Comparison of ENCODE assay signal across 1 cellular context in the genomic region with DNA sequence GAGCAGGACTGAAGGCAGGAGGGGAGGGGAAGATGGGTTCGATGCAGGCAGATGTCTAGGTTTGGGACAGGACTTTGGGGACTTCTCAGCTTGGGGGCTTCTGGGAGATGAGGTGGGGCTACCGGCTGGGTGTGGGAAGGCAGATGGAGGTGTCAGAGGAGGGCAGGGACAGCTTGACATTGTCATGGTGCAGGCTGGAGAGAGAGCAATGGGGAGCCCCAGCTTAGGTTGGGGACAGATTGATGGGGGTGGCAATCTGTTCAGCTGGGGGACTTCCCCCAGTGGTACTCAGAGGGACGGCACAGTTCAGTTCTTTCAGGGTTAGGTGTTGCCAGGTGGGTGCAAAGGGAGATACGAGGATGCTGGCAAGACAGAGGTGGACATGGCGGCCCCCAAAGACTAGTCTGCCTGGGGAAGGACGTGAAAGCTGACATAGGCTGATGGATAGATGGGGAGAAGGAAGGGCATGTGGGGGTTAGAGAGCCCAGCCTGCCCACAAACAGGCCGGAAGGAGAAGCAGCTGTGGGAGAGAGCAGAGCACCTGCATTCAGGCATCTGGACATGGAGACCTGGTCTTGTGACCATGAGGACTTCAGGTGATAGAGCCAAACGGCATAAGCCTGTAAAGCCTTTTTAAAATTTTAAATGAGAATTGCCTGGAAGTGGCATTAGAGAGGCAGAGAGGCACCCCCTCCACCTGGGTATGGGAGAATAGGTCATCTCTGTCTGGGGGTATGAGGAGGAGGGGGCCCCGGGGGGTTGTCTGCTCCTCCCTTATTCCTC.
TF ChIP-seq lines count a peak whose summit lies in the region.

No MANE protein-coding gene starts in this region.

TF ChIP-seq in HepG2, 621 proteins besides CTCF, POLR2A, EP300 and RAD21:
- TF ChIP-seq ATF1 (CRISPR knock-in tag; IDR thresholded peaks at IDR 0.05) (no peak), NR1H2 (CRISPR knock-in tag; IDR thresholded peaks at IDR 0.05; ENCODE audit: borderline replicate concordance, low read depth) (no peak), ZNF430 (CRISPR knock-in tag; IDR thresholded peaks at IDR 0.05) (no peak), ZNF891 (CRISPR knock-in tag; IDR thresholded peaks at IDR 0.05) (no peak), MTA3 (CRISPR knock-in tag; IDR thresholded peaks at IDR 0.05) (no peak), CREM (IDR thresholded peaks at IDR 0.05) (no peak), CREM (CRISPR knock-in tag; IDR thresholded peaks at IDR 0.05) (no peak), EED (CRISPR knock-in tag; IDR thresholded peaks at IDR 0.05) (no peak), ZZZ3 (CRISPR knock-in tag; IDR thresholded peaks at IDR 0.05; ENCODE audit: borderline replicate concordance) (no peak), NFIC (IDR thresholded peaks at IDR 0.05; ENCODE audit: low read length) (0 out of 2 replicates have a peak, but pooled peaks have one; percentile 31), NFYC (CRISPR knock-in tag; IDR thresholded peaks at IDR 0.05) (no peak), ZNF768 (CRISPR knock-in tag; IDR thresholded peaks at IDR 0.05) (no peak), ZFP62 (CRISPR knock-in tag; IDR thresholded peaks at IDR 0.05) (no peak), EHMT2 (IDR thresholded peaks at IDR 0.05; ENCODE audit: borderline replicate concordance, low read depth, low read length) (no peak), AKAP8 (CRISPR knock-in tag; IDR thresholded peaks at IDR 0.05) (peak; percentile 57; the same call in 1 of the 2 replicates), DNMT1 (CRISPR knock-in tag; IDR thresholded peaks at IDR 0.05) (no peak), SAFB2 (CRISPR knock-in tag; IDR thresholded peaks at IDR 0.05; ENCODE audit: borderline replicate concordance, low read depth) (no peak), ZNF615 (CRISPR knock-in tag; IDR thresholded peaks at IDR 0.05; ENCODE audit: borderline replicate concordance) (no peak), ZNF564 (CRISPR knock-in tag; IDR thresholded peaks at IDR 0.05) (no peak), KMT2A (CRISPR knock-in tag; IDR thresholded peaks at IDR 0.05) (no peak), ZNF777 (CRISPR knock-in tag; IDR thresholded peaks at IDR 0.05) (no peak), NPAS2 (CRISPR knock-in tag; IDR thresholded peaks at IDR 0.05; ENCODE audit: borderline replicate concordance) (no peak), GABPA (IDR thresholded peaks at IDR 0.05; ENCODE audit: low read depth, low read length) (no peak), GABPA (CRISPR knock-in tag; IDR thresholded peaks at IDR 0.05; ENCODE audit: low read depth) (no peak), NFE2L2 (IDR thresholded peaks at IDR 0.05; ENCODE audit: low read length) (no peak), CBX5 (CRISPR knock-in tag; IDR thresholded peaks at IDR 0.05; ENCODE audit: borderline replicate concordance) (no peak), GPN1 (CRISPR knock-in tag; IDR thresholded peaks at IDR 0.05; ENCODE audit: borderline replicate concordance) (no peak), RBAK (CRISPR knock-in tag; IDR thresholded peaks at IDR 0.05) (no peak), ZNF317 (CRISPR knock-in tag; IDR thresholded peaks at IDR 0.05) (no peak), TAF15 (IDR thresholded peaks at IDR 0.05; ENCODE audit: low read depth, low read length, poor library complexity, severe bottlenecking) (no peak), SALL1 (CRISPR knock-in tag; IDR thresholded peaks at IDR 0.05) (0 out of 2 replicates have a peak, but pooled peaks have one; percentile 22), RBM22 (optimal IDR thresholded peaks at IDR 0.05; ENCODE audit: low read length) (no peak), SMAD1 (CRISPR knock-in tag; IDR thresholded peaks at IDR 0.05; ENCODE audit: borderline replicate concordance, low read depth) (no peak), DR1 (CRISPR knock-in tag; IDR thresholded peaks at IDR 0.05) (no peak), MBD4 (IDR thresholded peaks at IDR 0.05; ENCODE audit: borderline replicate concordance, low read length) (peak; percentile 44; the same call in 1 of the 2 replicates), ZNF292 (CRISPR knock-in tag; IDR thresholded peaks at IDR 0.05; ENCODE audit: borderline replicate concordance, low read depth) (no peak)
- TF ChIP-seq, protein P1, sequence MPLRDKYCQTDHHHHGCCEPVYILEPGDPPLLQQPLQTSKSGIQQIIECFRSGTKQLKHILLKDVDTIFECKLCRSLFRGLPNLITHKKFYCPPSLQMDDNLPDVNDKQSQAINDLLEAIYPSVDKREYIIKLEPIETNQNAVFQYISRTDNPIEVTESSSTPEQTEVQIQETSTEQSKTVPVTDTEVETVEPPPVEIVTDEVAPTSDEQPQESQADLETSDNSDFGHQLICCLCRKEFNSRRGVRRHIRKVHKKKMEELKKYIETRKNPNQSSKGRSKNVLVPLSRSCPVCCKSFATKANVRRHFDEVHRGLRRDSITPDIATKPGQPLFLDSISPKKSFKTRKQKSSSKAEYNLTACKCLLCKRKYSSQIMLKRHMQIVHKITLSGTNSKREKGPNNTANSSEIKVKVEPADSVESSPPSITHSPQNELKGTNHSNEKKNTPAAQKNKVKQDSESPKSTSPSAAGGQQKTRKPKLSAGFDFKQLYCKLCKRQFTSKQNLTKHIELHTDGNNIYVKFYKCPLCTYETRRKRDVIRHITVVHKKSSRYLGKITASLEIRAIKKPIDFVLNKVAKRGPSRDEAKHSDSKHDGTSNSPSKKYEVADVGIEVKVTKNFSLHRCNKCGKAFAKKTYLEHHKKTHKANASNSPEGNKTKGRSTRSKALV (CRISPR knock-in tag; IDR thresholded peaks at IDR 0.05), result no peak
- TF ChIP-seq, protein P2, sequence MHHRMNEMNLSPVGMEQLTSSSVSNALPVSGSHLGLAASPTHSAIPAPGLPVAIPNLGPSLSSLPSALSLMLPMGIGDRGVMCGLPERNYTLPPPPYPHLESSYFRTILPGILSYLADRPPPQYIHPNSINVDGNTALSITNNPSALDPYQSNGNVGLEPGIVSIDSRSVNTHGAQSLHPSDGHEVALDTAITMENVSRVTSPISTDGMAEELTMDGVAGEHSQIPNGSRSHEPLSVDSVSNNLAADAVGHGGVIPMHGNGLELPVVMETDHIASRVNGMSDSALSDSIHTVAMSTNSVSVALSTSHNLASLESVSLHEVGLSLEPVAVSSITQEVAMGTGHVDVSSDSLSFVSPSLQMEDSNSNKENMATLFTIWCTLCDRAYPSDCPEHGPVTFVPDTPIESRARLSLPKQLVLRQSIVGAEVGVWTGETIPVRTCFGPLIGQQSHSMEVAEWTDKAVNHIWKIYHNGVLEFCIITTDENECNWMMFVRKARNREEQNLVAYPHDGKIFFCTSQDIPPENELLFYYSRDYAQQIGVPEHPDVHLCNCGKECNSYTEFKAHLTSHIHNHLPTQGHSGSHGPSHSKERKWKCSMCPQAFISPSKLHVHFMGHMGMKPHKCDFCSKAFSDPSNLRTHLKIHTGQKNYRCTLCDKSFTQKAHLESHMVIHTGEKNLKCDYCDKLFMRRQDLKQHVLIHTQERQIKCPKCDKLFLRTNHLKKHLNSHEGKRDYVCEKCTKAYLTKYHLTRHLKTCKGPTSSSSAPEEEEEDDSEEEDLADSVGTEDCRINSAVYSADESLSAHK (CRISPR knock-in tag; IDR thresholded peaks at IDR 0.05; ENCODE audit: borderline replicate concordance), result no peak
- TF ChIP-seq, protein P3, sequence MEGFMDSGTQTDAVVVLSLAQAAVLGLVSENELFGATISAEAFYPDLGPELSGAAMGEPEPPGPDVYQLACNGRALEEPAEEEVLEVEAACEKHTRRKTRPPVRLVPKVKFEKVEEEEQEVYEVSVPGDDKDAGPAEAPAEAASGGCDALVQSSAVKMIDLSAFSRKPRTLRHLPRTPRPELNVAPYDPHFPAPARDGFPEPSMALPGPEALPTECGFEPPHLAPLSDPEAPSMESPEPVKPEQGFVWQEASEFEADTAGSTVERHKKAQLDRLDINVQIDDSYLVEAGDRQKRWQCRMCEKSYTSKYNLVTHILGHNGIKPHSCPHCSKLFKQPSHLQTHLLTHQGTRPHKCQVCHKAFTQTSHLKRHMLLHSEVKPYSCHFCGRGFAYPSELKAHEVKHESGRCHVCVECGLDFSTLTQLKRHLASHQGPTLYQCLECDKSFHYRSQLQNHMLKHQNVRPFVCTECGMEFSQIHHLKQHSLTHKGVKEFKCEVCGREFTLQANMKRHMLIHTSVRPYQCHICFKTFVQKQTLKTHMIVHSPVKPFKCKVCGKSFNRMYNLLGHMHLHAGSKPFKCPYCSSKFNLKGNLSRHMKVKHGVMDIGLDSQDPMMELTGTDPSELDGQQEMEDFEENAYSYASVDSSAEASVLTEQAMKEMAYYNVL (CRISPR knock-in tag; IDR thresholded peaks at IDR 0.05; ENCODE audit: borderline replicate concordance), result no peak
- TF ChIP-seq, protein P4, sequence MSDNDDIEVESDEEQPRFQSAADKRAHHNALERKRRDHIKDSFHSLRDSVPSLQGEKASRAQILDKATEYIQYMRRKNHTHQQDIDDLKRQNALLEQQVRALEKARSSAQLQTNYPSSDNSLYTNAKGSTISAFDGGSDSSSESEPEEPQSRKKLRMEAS (IDR thresholded peaks at IDR 0.05), result 0 out of 2 replicates have a peak, but pooled peaks have one; percentile 15
- TF ChIP-seq, protein P5, sequence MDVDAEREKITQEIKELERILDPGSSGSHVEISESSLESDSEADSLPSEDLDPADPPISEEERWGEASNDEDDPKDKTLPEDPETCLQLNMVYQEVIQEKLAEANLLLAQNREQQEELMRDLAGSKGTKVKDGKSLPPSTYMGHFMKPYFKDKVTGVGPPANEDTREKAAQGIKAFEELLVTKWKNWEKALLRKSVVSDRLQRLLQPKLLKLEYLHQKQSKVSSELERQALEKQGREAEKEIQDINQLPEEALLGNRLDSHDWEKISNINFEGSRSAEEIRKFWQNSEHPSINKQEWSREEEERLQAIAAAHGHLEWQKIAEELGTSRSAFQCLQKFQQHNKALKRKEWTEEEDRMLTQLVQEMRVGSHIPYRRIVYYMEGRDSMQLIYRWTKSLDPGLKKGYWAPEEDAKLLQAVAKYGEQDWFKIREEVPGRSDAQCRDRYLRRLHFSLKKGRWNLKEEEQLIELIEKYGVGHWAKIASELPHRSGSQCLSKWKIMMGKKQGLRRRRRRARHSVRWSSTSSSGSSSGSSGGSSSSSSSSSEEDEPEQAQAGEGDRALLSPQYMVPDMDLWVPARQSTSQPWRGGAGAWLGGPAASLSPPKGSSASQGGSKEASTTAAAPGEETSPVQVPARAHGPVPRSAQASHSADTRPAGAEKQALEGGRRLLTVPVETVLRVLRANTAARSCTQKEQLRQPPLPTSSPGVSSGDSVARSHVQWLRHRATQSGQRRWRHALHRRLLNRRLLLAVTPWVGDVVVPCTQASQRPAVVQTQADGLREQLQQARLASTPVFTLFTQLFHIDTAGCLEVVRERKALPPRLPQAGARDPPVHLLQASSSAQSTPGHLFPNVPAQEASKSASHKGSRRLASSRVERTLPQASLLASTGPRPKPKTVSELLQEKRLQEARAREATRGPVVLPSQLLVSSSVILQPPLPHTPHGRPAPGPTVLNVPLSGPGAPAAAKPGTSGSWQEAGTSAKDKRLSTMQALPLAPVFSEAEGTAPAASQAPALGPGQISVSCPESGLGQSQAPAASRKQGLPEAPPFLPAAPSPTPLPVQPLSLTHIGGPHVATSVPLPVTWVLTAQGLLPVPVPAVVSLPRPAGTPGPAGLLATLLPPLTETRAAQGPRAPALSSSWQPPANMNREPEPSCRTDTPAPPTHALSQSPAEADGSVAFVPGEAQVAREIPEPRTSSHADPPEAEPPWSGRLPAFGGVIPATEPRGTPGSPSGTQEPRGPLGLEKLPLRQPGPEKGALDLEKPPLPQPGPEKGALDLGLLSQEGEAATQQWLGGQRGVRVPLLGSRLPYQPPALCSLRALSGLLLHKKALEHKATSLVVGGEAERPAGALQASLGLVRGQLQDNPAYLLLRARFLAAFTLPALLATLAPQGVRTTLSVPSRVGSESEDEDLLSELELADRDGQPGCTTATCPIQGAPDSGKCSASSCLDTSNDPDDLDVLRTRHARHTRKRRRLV (CRISPR knock-in tag; IDR thresholded peaks at IDR 0.05), result no peak
- TF ChIP-seq, protein P6, sequence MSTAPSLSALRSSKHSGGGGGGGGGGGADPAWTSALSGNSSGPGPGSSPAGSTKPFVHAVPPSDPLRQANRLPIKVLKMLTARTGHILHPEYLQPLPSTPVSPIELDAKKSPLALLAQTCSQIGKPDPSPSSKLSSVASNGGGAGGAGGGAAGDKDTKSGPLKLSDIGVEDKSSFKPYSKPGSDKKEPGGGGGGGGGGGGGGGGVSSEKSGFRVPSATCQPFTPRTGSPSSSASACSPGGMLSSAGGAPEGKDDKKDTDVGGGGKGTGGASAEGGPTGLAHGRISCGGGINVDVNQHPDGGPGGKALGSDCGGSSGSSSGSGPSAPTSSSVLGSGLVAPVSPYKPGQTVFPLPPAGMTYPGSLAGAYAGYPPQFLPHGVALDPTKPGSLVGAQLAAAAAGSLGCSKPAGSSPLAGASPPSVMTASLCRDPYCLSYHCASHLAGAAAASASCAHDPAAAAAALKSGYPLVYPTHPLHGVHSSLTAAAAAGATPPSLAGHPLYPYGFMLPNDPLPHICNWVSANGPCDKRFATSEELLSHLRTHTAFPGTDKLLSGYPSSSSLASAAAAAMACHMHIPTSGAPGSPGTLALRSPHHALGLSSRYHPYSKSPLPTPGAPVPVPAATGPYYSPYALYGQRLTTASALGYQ (CRISPR knock-in tag; IDR thresholded peaks at IDR 0.05), result no peak
- TF ChIP-seq, protein P7, sequence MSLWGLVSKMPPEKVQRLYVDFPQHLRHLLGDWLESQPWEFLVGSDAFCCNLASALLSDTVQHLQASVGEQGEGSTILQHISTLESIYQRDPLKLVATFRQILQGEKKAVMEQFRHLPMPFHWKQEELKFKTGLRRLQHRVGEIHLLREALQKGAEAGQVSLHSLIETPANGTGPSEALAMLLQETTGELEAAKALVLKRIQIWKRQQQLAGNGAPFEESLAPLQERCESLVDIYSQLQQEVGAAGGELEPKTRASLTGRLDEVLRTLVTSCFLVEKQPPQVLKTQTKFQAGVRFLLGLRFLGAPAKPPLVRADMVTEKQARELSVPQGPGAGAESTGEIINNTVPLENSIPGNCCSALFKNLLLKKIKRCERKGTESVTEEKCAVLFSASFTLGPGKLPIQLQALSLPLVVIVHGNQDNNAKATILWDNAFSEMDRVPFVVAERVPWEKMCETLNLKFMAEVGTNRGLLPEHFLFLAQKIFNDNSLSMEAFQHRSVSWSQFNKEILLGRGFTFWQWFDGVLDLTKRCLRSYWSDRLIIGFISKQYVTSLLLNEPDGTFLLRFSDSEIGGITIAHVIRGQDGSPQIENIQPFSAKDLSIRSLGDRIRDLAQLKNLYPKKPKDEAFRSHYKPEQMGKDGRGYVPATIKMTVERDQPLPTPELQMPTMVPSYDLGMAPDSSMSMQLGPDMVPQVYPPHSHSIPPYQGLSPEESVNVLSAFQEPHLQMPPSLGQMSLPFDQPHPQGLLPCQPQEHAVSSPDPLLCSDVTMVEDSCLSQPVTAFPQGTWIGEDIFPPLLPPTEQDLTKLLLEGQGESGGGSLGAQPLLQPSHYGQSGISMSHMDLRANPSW (CRISPR knock-in tag; IDR thresholded peaks at IDR 0.05; ENCODE audit: borderline replicate concordance), result no peak
